14 cellular contexts compared by ENCODE assay signal in genomic region chr19:3537438-3538240, GRCh38. TPM values are rescaled to one million over a fixed set of nuclear protein-coding genes. Genes with fewer than 3 reads are reported as not detected.
DNase-seq lines count a peak whose midpoint lies in the region; ATAC-seq, FAIRE-seq and TF ChIP-seq lines count a peak whose summit lies in the region.
"Had no signal": no experiment of that assay in that cellular context is flagged by ENCODE, and none has a peak within 500 bp of the region (broad histone marks: within the 10 kb centered on the region; RNA-seq: fewer than 3 reads in every experiment).

No MANE protein-coding gene starts in this region.

- WGBS in K562 (ENCODE audit: insufficient coverage, low coverage, missing lambda C conversion rate) = 73% methylated on average over 14 of the region's 22 CpGs

- no peak overlapping the region for H3K4me3 ChIP-seq in K562

- TF ChIP-seq POLR2A in K562 (conservative IDR thresholded peaks at IDR 0.05) = peak; percentile 57
- TF ChIP-seq POLR2A in GM12892 (IDR thresholded peaks at IDR 0.05; ENCODE audit: low read depth, low read length) = no peak

- intact Hi-C loops in K562 (cut with micrococcal nuclease) = no loop called here

- H3K27ac ChIP-seq in K562 (ENCODE audit: extremely low read depth, low read depth, low read length) = no peak overlapping the region

- no peaks in the 10 kb centered on the region for H3K79me2 ChIP-seq in K562 (ENCODE audit: control insufficient read depth, insufficient read depth, low read length)

- FAIRE-seq in K562 (lab: Jason Lieb, UNC) (no peak), GM12892 (lab: Jason Lieb, UNC) (no peak)
- FAIRE-seq: H54 had no signal

- no peaks in the 10 kb centered on the region for H3K9me3 Mint-ChIP-seq in stimulated activated memory B cell treated with anti-CD40 and anti-IgM and Interleukin-4, amounts not matched to agents 10 μg/mL and 1 μg/mL and 100 μg/mL, for 72 hours
- H3K9me3 Mint-ChIP-seq: activated B cell treated with CpG ODN at 0.5 μM for 24 hours, neural crest cell had no signal

- H3K4me1 ChIP-seq in K562 (replicated peaks in 1 of 2; ENCODE audit: control insufficient read depth in 2 of 2, insufficient read depth in 2 of 2, low read length in 2 of 2) = peaks cover 7 to 46% of the 10 kb centered on the region in 2 experiments; a peak in 3 of 5 replicates

- peak overlapping the region; percentile 19 for H3K4me3 Mint-ChIP-seq in stimulated activated memory B cell treated with anti-CD40 and anti-IgM and Interleukin-4, amounts not matched to agents 10 μg/mL and 1 μg/mL and 100 μg/mL, for 72 hours
- H3K4me3 Mint-ChIP-seq: activated B cell treated with CpG ODN at 0.5 μM for 24 hours, neural crest cell had no signal

- BruUV-seq in K562 (replicated peaks; lab: Mats Ljungman, UMichigan) = no TSS peak

- no peaks in the 10 kb centered on the region for H3K27me3 Mint-ChIP-seq in stimulated activated memory B cell treated with anti-CD40 and anti-IgM and Interleukin-4, amounts not matched to agents 10 μg/mL and 1 μg/mL and 100 μg/mL, for 72 hours
- H3K27me3 Mint-ChIP-seq: activated B cell treated with CpG ODN at 0.5 μM for 24 hours had no signal

- peak; percentile 54 for DNase-seq in DMS 273 (lab: John Stamatoyannopoulos, UW; ENCODE audit: unreplicated experiment)
- DNase-seq in DMS 273 treated with DMSO at 0.1 percent for 48 hours (lab: John Stamatoyannopoulos, UW) = no peak
- DNase-seq in K562 (ENCODE audit: extremely low read depth in 1 of 4, low spot score in 3 of 4) = peak in 3 of 4 experiments; percentile 41 to 58 (median 54)
- DNase-seq in NCI-H2196 (lab: John Stamatoyannopoulos, UW; ENCODE audit: unreplicated experiment) = no peak
- no peak for DNase-seq in GM12892 (ENCODE audit: insufficient read length)
- DNase-seq: 8988T; activated B cell treated with CpG ODN at 0.5 μM for 24 hours; activated gamma-delta T cell; effector CD8-positive, alpha-beta T cell; NCI-H146; stimulated activated CD4-positive, alpha-beta T cell treated with anti-CD3 and anti-CD28 coated beads, Interleukin-2, amount 100 ng/mL, for 24 hours had no signal

- H3K27me3 ChIP-seq in K562 (ENCODE audit: control insufficient read depth in 2 of 2, insufficient read depth in 2 of 2, low read length in 2 of 2) = no peaks in the 10 kb centered on the region

- H3K4me2 ChIP-seq in K562 (ENCODE audit: insufficient read depth, low read length) = no peak overlapping the region

- no peaks in the 10 kb centered on the region for H3K4me1 Mint-ChIP-seq in stimulated activated memory B cell treated with anti-CD40 and anti-IgM and Interleukin-4, amounts not matched to agents 10 μg/mL and 1 μg/mL and 100 μg/mL, for 72 hours
- H3K4me1 Mint-ChIP-seq: activated B cell treated with CpG ODN at 0.5 μM for 24 hours, neural crest cell had no signal

- H3K27ac Mint-ChIP-seq in stimulated activated memory B cell treated with anti-CD40 and anti-IgM and Interleukin-4, amounts not matched to agents 10 μg/mL and 1 μg/mL and 100 μg/mL, for 72 hours = peak overlapping the region; percentile 28
- H3K27ac Mint-ChIP-seq: activated B cell treated with CpG ODN at 0.5 μM for 24 hours had no signal

- no peak for TF ChIP-seq RAD21 in K562 (CRISPR knock-in tag; conservative IDR thresholded peaks at IDR 0.05 in 1 of 2, IDR thresholded peaks at IDR 0.05 in 1 of 2)

- H3K36me3 ChIP-seq in K562 (ENCODE audit: control insufficient read depth, insufficient read depth, low read length) = peaks cover 35% of the 10 kb centered on the region; the same call in 2 of the 3 replicates

- POLR2A ChIA-PET in K562 (lab: Yijun Ruan, JAX) = interaction anchor here (0.6 to 3.1 kb wide), 4 partner anchors 10 to 172 kb away, joined by 5 to 15 read pairs (median 7); partner anchors contain the start of gene MFSD12

- H3K9me1 ChIP-seq in K562 (ENCODE audit: control insufficient read depth, insufficient read depth, low read length) = no peaks in the 10 kb centered on the region

- H3K9ac ChIP-seq in K562 (ENCODE audit: insufficient read depth in 1 of 2, low read depth in 2 of 2, low read length in 2 of 2) = peak overlapping the region in 1 of 2 experiments; percentile 67; a peak in 2 of 4 replicates

- CTCF ChIA-PET in K562 (lab: Yijun Ruan, JAX; ENCODE audit: low intra/inter-chr PET ratio) = interaction anchor here (0.7 kb wide), 1 partner anchor 21 kb away, joined by 3 read pairs; no protein-coding TSS in a partner anchor

- TF ChIP-seq EP300 in K562 (IDR thresholded peaks at IDR 0.05; ENCODE audit: low read length) = no peak

- H3K9me3 ChIP-seq in K562 (replicated peaks; ENCODE audit: control insufficient read depth, insufficient read depth, low read depth, low read length) = no peaks in the 10 kb centered on the region

- ATAC-seq in K562 = peak; percentile 37
- ATAC-seq in stimulated activated memory B cell treated with anti-CD40 and anti-IgM and Interleukin-4, amounts not matched to agents 10 μg/mL and 1 μg/mL and 100 μg/mL, for 72 hours = peak; percentile 35

- no peak for TF ChIP-seq CTCF in K562 (IDR thresholded peaks at IDR 0.05 in 2 of 3, conservative IDR thresholded peaks at IDR 0.05 in 1 of 3; ENCODE audit: insufficient read depth in 2 of 3, low read depth in 1 of 3, low read length in 3 of 3)

- H3K36me3 Mint-ChIP-seq in stimulated activated memory B cell treated with anti-CD40 and anti-IgM and Interleukin-4, amounts not matched to agents 10 μg/mL and 1 μg/mL and 100 μg/mL, for 72 hours = peaks cover 55% of the 10 kb centered on the region

- in situ Hi-C loops in K562 (cut with MboI) = no loop called here

- no peak overlapping the region for H2AFZ ChIP-seq in K562 (ENCODE audit: low read depth, low read length)

- 0 out of 2 replicates have a peak, but pooled peaks cover 5% of the 10 kb centered on the region for H4K20me1 ChIP-seq in K562 (replicated peaks; ENCODE audit: control insufficient read depth, insufficient read depth, low read length)

RNA-seq across cellular contexts. Expression of gene TEKTIP1, which starts 1.3 kb away (rescaled TPM):
- total RNA-seq in K562 (2011; cell fraction: chromatin; rRNA removed; ENCODE audit: low replicate concordance) = not detected in 2 replicates
- total RNA-seq in K562 (2011; cell fraction: nucleolus; rRNA removed) = not detected in 2 replicates
- total RNA-seq in K562 (2011; cell fraction: nucleoplasm; rRNA removed) = not detected in 2 replicates
- total RNA-seq in K562 (2014; rRNA removed) (not detected in 2 replicates), K562 (2014; rRNA removed; fragmentation: Illumina TruSeq; extraction: Trizol) (not detected in 2 replicates), K562 (2015; rRNA removed; fragmentation: Illumina TruSeq; extraction: Trizol) (0.26 TPM in 1 of 2 replicates, not detected in the other), K562 (2021) (0.29 and 0.66 TPM in 2 replicates)
- polyA plus RNA-seq in K562 (2011; rRNA removed) (not detected in 2 replicates), K562 (2014; fragmentation: Illumina TruSeq; extraction: Trizol) (not detected in 2 replicates), K562 (2014; fragmentation: Nextera tagmentation; extraction: Ambion mirVana) (not detected), K562 (2014; rRNA removed) (not detected in 2 replicates)
- polyA plus RNA-seq in K562 (2011; cell fraction: cytosol; rRNA removed) = not detected in 2 replicates
- 0.53 TPM in 1 of 2 replicates, not detected in the other for polyA plus RNA-seq in K562 (2011; cell fraction: nucleus; rRNA removed)
- 0.44 and 0.68 TPM in 2 replicates for polyA plus RNA-seq in K562 (2012)
- polyA minus RNA-seq in K562 (2011; rRNA and poly(A)+ RNA removed) = not detected in 2 replicates
- not detected in 2 replicates for polyA minus RNA-seq in K562 (2011; cell fraction: cytosol; rRNA and poly(A)+ RNA removed)
- polyA minus RNA-seq in K562 (2011; cell fraction: nucleus; rRNA and poly(A)+ RNA removed) = not detected in 2 replicates
- not detected for polyA plus RNA-seq in GM12892 (2012; ENCODE audit: missing spikeins)

RNA-seq across cellular contexts. Expression of gene MFSD12, which starts 19.7 kb away (rescaled TPM):
- total RNA-seq in K562 (2011; cell fraction: chromatin; rRNA removed; ENCODE audit: low replicate concordance) = 80.9 and 267 TPM in 2 replicates
- total RNA-seq in K562 (2011; cell fraction: nucleolus; rRNA removed) = 253 and 311 TPM in 2 replicates
- total RNA-seq in K562 (2011; cell fraction: nucleoplasm; rRNA removed) = 151 and 160 TPM in 2 replicates
- total RNA-seq in K562 (2014; rRNA removed) = 99.9 and 103 TPM in 2 replicates
- 18.8 and 21.5 TPM in 2 replicates for total RNA-seq in K562 (2014; rRNA removed; fragmentation: Illumina TruSeq; extraction: Trizol)
- total RNA-seq in K562 (2015; rRNA removed; fragmentation: Illumina TruSeq; extraction: Trizol) = 34.8 and 40.7 TPM in 2 replicates
- 110 and 112 TPM in 2 replicates for total RNA-seq in K562 (2021)
- polyA plus RNA-seq in K562 (2011; rRNA removed) = 31.8 and 53.9 TPM in 2 replicates
- 48.2 and 140 TPM in 2 replicates for polyA plus RNA-seq in K562 (2011; cell fraction: cytosol; rRNA removed)
- 127 and 224 TPM in 2 replicates for polyA plus RNA-seq in K562 (2011; cell fraction: nucleus; rRNA removed)
- polyA plus RNA-seq in K562 (2012) = 63.5 and 81.8 TPM in 2 replicates
- 28.2 and 63.0 TPM in 2 replicates for polyA plus RNA-seq in K562 (2014; fragmentation: Illumina TruSeq; extraction: Trizol)
- 1 to 10 TPM in 1 of 2 experiments, under 1 TPM in 1; 0.69 to 1.7 TPM for polyA plus RNA-seq in K562 (2014; fragmentation: Nextera tagmentation; extraction: Ambion mirVana)
- 79.9 and 80.7 TPM in 2 replicates for polyA plus RNA-seq in K562 (2014; rRNA removed)
- 19.6 and 27.4 TPM in 2 replicates for polyA minus RNA-seq in K562 (2011; rRNA and poly(A)+ RNA removed)
- polyA minus RNA-seq in K562 (2011; cell fraction: cytosol; rRNA and poly(A)+ RNA removed) = 64.0 and 66.5 TPM in 2 replicates
- polyA minus RNA-seq in K562 (2011; cell fraction: nucleus; rRNA and poly(A)+ RNA removed) = 38.5 and 38.8 TPM in 2 replicates
- 15.4 TPM for polyA plus RNA-seq in GM12892 (2012; ENCODE audit: missing spikeins)

RNA-seq across cellular contexts. Expression of gene FZR1, which starts 31.5 kb away (rescaled TPM):
- total RNA-seq in K562 (2011; cell fraction: chromatin; rRNA removed; ENCODE audit: low replicate concordance) = 50.6 and 186 TPM in 2 replicates
- 95.1 and 105 TPM in 2 replicates for total RNA-seq in K562 (2011; cell fraction: nucleolus; rRNA removed)
- 50.0 and 65.9 TPM in 2 replicates for total RNA-seq in K562 (2011; cell fraction: nucleoplasm; rRNA removed)
- total RNA-seq in K562 (2014; rRNA removed) (24.1 and 42.2 TPM in 2 replicates), K562 (2014; rRNA removed; fragmentation: Illumina TruSeq; extraction: Trizol) (5.0 and 5.7 TPM in 2 replicates), K562 (2015; rRNA removed; fragmentation: Illumina TruSeq; extraction: Trizol) (18.0 and 22.3 TPM in 2 replicates), K562 (2021) (45.4 and 48.0 TPM in 2 replicates)
- polyA plus RNA-seq in K562 (2011; rRNA removed) (22.2 and 37.4 TPM in 2 replicates), K562 (2014; fragmentation: Illumina TruSeq; extraction: Trizol) (21.6 and 40.6 TPM in 2 replicates), K562 (2014; fragmentation: Nextera tagmentation; extraction: Ambion mirVana) (under 1 TPM; 0.18 to 0.28 TPM), K562 (2014; rRNA removed) (23.6 and 30.6 TPM in 2 replicates)
- polyA plus RNA-seq in K562 (2011; cell fraction: cytosol; rRNA removed) = 18.2 and 33.8 TPM in 2 replicates
- 112 and 152 TPM in 2 replicates for polyA plus RNA-seq in K562 (2011; cell fraction: nucleus; rRNA removed)
- polyA plus RNA-seq in K562 (2012) = 39.8 and 40.4 TPM in 2 replicates
- 6.9 and 8.2 TPM in 2 replicates for polyA minus RNA-seq in K562 (2011; rRNA and poly(A)+ RNA removed)
- polyA minus RNA-seq in K562 (2011; cell fraction: cytosol; rRNA and poly(A)+ RNA removed) = 32.1 and 44.7 TPM in 2 replicates
- polyA minus RNA-seq in K562 (2011; cell fraction: nucleus; rRNA and poly(A)+ RNA removed) = 18.8 and 33.2 TPM in 2 replicates
- polyA plus RNA-seq in GM12892 (2012; ENCODE audit: missing spikeins) = 16.5 TPM

RNA-seq across cellular contexts. Expression of gene HMG20B, which starts 35.1 kb away (rescaled TPM):
- total RNA-seq in K562 (2011; cell fraction: chromatin; rRNA removed; ENCODE audit: low replicate concordance) = 47.2 and 115 TPM in 2 replicates
- total RNA-seq in K562 (2011; cell fraction: nucleolus; rRNA removed) = 85.8 and 97.1 TPM in 2 replicates
- total RNA-seq in K562 (2011; cell fraction: nucleoplasm; rRNA removed) = 68.6 and 70.5 TPM in 2 replicates
- total RNA-seq in K562 (2014; rRNA removed) (137 and 148 TPM in 2 replicates), K562 (2014; rRNA removed; fragmentation: Illumina TruSeq; extraction: Trizol) (18.2 and 18.5 TPM in 2 replicates), K562 (2015; rRNA removed; fragmentation: Illumina TruSeq; extraction: Trizol) (37.6 and 38.6 TPM in 2 replicates), K562 (2021) (122 and 125 TPM in 2 replicates)
- polyA plus RNA-seq in K562 (2011; rRNA removed) (47.6 and 54.4 TPM in 2 replicates), K562 (2014; fragmentation: Illumina TruSeq; extraction: Trizol) (25.6 and 53.2 TPM in 2 replicates), K562 (2014; fragmentation: Nextera tagmentation; extraction: Ambion mirVana) (under 1 TPM; 0.35 to 0.78 TPM), K562 (2014; rRNA removed) (159 and 172 TPM in 2 replicates)
- 49.5 and 107 TPM in 2 replicates for polyA plus RNA-seq in K562 (2011; cell fraction: cytosol; rRNA removed)
- polyA plus RNA-seq in K562 (2011; cell fraction: nucleus; rRNA removed) = 169 and 253 TPM in 2 replicates
- 75.9 and 122 TPM in 2 replicates for polyA plus RNA-seq in K562 (2012)
- 8.0 and 11.1 TPM in 2 replicates for polyA minus RNA-seq in K562 (2011; rRNA and poly(A)+ RNA removed)
- 24.4 and 30.8 TPM in 2 replicates for polyA minus RNA-seq in K562 (2011; cell fraction: cytosol; rRNA and poly(A)+ RNA removed)
- 24.4 and 30.4 TPM in 2 replicates for polyA minus RNA-seq in K562 (2011; cell fraction: nucleus; rRNA and poly(A)+ RNA removed)
- polyA plus RNA-seq in GM12892 (2012; ENCODE audit: missing spikeins) = 20.0 TPM

RNA-seq across cellular contexts. Expression of gene DOHH, which starts 37.2 kb away (rescaled TPM):
- 1.7 and 7.3 TPM in 2 replicates for total RNA-seq in K562 (2011; cell fraction: chromatin; rRNA removed; ENCODE audit: low replicate concordance)
- 15.4 and 16.5 TPM in 2 replicates for total RNA-seq in K562 (2011; cell fraction: nucleolus; rRNA removed)
- 6.7 and 6.9 TPM in 2 replicates for total RNA-seq in K562 (2011; cell fraction: nucleoplasm; rRNA removed)
- total RNA-seq in K562 (2014; rRNA removed) = 47.2 and 58.7 TPM in 2 replicates
- total RNA-seq in K562 (2014; rRNA removed; fragmentation: Illumina TruSeq; extraction: Trizol) = 1.1 and 1.8 TPM in 2 replicates
- total RNA-seq in K562 (2015; rRNA removed; fragmentation: Illumina TruSeq; extraction: Trizol) = 10.4 and 10.6 TPM in 2 replicates
- 21.4 and 31.0 TPM in 2 replicates for total RNA-seq in K562 (2021)
- 5.1 and 6.3 TPM in 2 replicates for polyA plus RNA-seq in K562 (2011; rRNA removed)
- polyA plus RNA-seq in K562 (2011; cell fraction: cytosol; rRNA removed) = 7.6 and 28.6 TPM in 2 replicates
- polyA plus RNA-seq in K562 (2011; cell fraction: nucleus; rRNA removed) = 4.8 and 12.7 TPM in 2 replicates
- 15.9 and 28.3 TPM in 2 replicates for polyA plus RNA-seq in K562 (2012)
- 1.2 and 8.2 TPM in 2 replicates for polyA plus RNA-seq in K562 (2014; fragmentation: Illumina TruSeq; extraction: Trizol)
- polyA plus RNA-seq in K562 (2014; fragmentation: Nextera tagmentation; extraction: Ambion mirVana) = under 1 TPM; 0.14 to 0.15 TPM
- 31.2 and 32.8 TPM in 2 replicates for polyA plus RNA-seq in K562 (2014; rRNA removed)
- 1.1 and 2.0 TPM in 2 replicates for polyA minus RNA-seq in K562 (2011; rRNA and poly(A)+ RNA removed)
- polyA minus RNA-seq in K562 (2011; cell fraction: cytosol; rRNA and poly(A)+ RNA removed) = 10.9 and 15.2 TPM in 2 replicates
- polyA minus RNA-seq in K562 (2011; cell fraction: nucleus; rRNA and poly(A)+ RNA removed) = 5.5 and 6.3 TPM in 2 replicates
- polyA plus RNA-seq in GM12892 (2012; ENCODE audit: missing spikeins) = 3.7 TPM

Comparison
In these comparisons a context has a peak if more than half of its experiments do, and no peak if none do; other contexts are left out.
1. DNase-seq: peak in DMS 273 (single experiment) and K562 (3 of 4); none in DMS 273 treated with DMSO at 0.1 percent for 48 hours (single experiment), NCI-H2196 (single experiment) and GM12892 (single experiment).